ENCODE assay signal across 12 cellular contexts in genomic region chr19:54497747-54498450, GRCh38. TPM values are rescaled to one million over a fixed set of nuclear protein-coding genes. Genes with fewer than 3 reads are reported as not detected.
DNase-seq lines count a peak whose midpoint lies in the region; ATAC-seq, FAIRE-seq and TF ChIP-seq lines count a peak whose summit lies in the region.
"Not testable (repeated sequence)": the region's sequence is repeated elsewhere in the genome, so short reads cannot be mapped to it uniquely, and the experiment has no call there.
"Had no signal": no experiment of that assay in that cellular context is flagged by ENCODE, and none has a peak within 500 bp of the region (broad histone marks: within the 10 kb centered on the region; RNA-seq: fewer than 3 reads in every experiment).

No MANE protein-coding gene starts in this region.

- not testable (repeated sequence) for H3K36me3 ChIP-seq in CD8-positive, alpha-beta memory T cell (ENCODE audit: insufficient read depth, low read length); OCI-LY7 (ENCODE audit: insufficient read depth, low read length); GM12878 (ENCODE audit: control insufficient read depth in 2 of 2, insufficient read depth in 2 of 2, low read length in 1 of 2)

- RAD21 ChIA-PET in GM12878 (lab: Charles Lee; ENCODE audit: unreplicated experiment) = not testable (repeated sequence)

- 16% methylated on average over 8 of the region's 15 CpGs for WGBS in GM12878 (ENCODE audit: insufficient coverage, insufficient replicate concordance, low lambda C conversion rate, missing lambda C conversion rate)

- not testable (repeated sequence) for H2AFZ ChIP-seq in OCI-LY7 (ENCODE audit: low read length); GM12878 (ENCODE audit: control insufficient read depth, low read depth, low read length)

- H3K9me3 Mint-ChIP-seq in CD8-positive, alpha-beta memory T cell; activated T-helper 1 cell treated with anti-CD3 and anti-CD28 coated beads, Interleukin-12 subunit alpha, Interleukin-12 subunit beta, Interleukin-2, Interleukin-4 antibody, amounts not matched to agents 30 ng/mL and 10 ng/mL and 1 ng/mL, durations not matched to agents 14 hours and 24 hours and 36 hours; naive thymus-derived CD8-positive, alpha-beta T cell: not testable (repeated sequence)

- in situ Hi-C loops in GM12878 (cut with MboI) = not testable (repeated sequence)

- CTCF ChIA-PET in CD8-positive, alpha-beta memory T cell (lab: Charles Lee); OCI-LY7 (lab: Charles Lee; ENCODE audit: unreplicated experiment); GM12878 (lab: Yijun Ruan, JAX): not testable (repeated sequence)

- H3K9me3 ChIP-seq in CD8-positive, alpha-beta memory T cell (ENCODE audit: low read length); OCI-LY7 (ENCODE audit: low read length); GM12878 (replicated peaks; ENCODE audit: control insufficient read depth, insufficient read depth, low read length): not testable (repeated sequence)

- H3K4me1 ChIP-seq in CD8-positive, alpha-beta memory T cell (ENCODE audit: insufficient read depth, low read length); OCI-LY7 (ENCODE audit: insufficient read depth, low read length, poor library complexity, severe bottlenecking); GM12878 (ENCODE audit: control insufficient read depth, insufficient read depth, low read length): not testable (repeated sequence)

- not testable (repeated sequence) for H4K20me1 ChIP-seq in OCI-LY7 (ENCODE audit: insufficient read depth, low read length); GM12878 (ENCODE audit: control insufficient read depth, insufficient read depth)

- not testable (repeated sequence) for TF ChIP-seq CTCF in OCI-LY7 (conservative IDR thresholded peaks at IDR 0.05; ENCODE audit: low read length); GM12878 (IDR thresholded peaks at IDR 0.05 in 2 of 3, conservative IDR thresholded peaks at IDR 0.05 in 1 of 3; ENCODE audit: control insufficient read depth in 2 of 3, extremely low read depth in 1 of 3, insufficient read depth in 1 of 3, low read depth in 3 of 3, low read length in 3 of 3)

- not testable (repeated sequence) for BruUV-seq in OCI-LY7 (replicated peaks; lab: Mats Ljungman, UMichigan)
- BruUV-seq in GM12878 (replicated peaks; lab: Mats Ljungman, UMichigan) = TSS peak; percentile 98

- not testable (repeated sequence) for H3K27ac Mint-ChIP-seq in CD8-positive, alpha-beta memory T cell; activated T-helper 1 cell treated with anti-CD3 and anti-CD28 coated beads, Interleukin-12 subunit alpha, Interleukin-12 subunit beta, Interleukin-2, Interleukin-4 antibody, amounts not matched to agents 30 ng/mL and 10 ng/mL and 1 ng/mL, durations not matched to agents 14 hours and 24 hours and 36 hours
- peak overlapping the region in 2 of 10 donors; percentile 3 to 27 for H3K27ac Mint-ChIP-seq in naive thymus-derived CD8-positive, alpha-beta T cell

- intact Hi-C loops in OCI-LY7 (cut with micrococcal nuclease; ENCODE audit: unreplicated experiment); activated T-helper 1 cell treated with anti-CD3 and anti-CD28 coated beads, Interleukin-12 subunit alpha, Interleukin-12 subunit beta, Interleukin-2, Interleukin-4 antibody, amounts not matched to agents 30 ng/mL and 10 ng/mL and 1 ng/mL, durations not matched to agents 14 hours and 24 hours and 36 hours (cut with micrococcal nuclease); GM12878 (cut with micrococcal nuclease; ENCODE audit: unreplicated experiment): not testable (repeated sequence)

- TF ChIP-seq RAD21 in GM12878 (IDR thresholded peaks at IDR 0.05; ENCODE audit: insufficient read depth, low read depth, low read length) = not testable (repeated sequence)

- not testable (repeated sequence) for H3K79me2 ChIP-seq in OCI-LY7 (ENCODE audit: insufficient read depth, low read depth, low read length); GM12878 (ENCODE audit: control insufficient read depth, insufficient read depth, low read length)

- peak; percentile 86 for ATAC-seq in GM12878
- ATAC-seq in naive thymus-derived CD8-positive, alpha-beta T cell = peak; percentile 86 to 88

- peaks cover 12 to 60% of the 10 kb centered on the region in 2 donors for H3K27me3 Mint-ChIP-seq in CD8-positive, alpha-beta memory T cell
- H3K27me3 Mint-ChIP-seq in activated T-helper 1 cell treated with anti-CD3 and anti-CD28 coated beads, Interleukin-12 subunit alpha, Interleukin-12 subunit beta, Interleukin-2, Interleukin-4 antibody, amounts not matched to agents 30 ng/mL and 10 ng/mL and 1 ng/mL, durations not matched to agents 14 hours and 24 hours and 36 hours (ENCODE audit: insufficient read depth) = peaks cover 26% of the 10 kb centered on the region
- H3K27me3 Mint-ChIP-seq in naive thymus-derived CD8-positive, alpha-beta T cell = peaks cover 14 to 52% (median 34%) of the 10 kb centered on the region in 5 donors

- peak overlapping the region; percentile 22 for H3K4me3 ChIP-seq in CD8-positive, alpha-beta memory T cell (ENCODE audit: low read length)
- peak overlapping the region; percentile 38 for H3K4me3 ChIP-seq in Jurkat, Clone E6-1 (ENCODE audit: low read length)
- not testable (repeated sequence) for H3K4me3 ChIP-seq in OCI-LY7 (ENCODE audit: low read depth, low read length, poor library complexity, severe bottlenecking); GM12878

- H3K9me2 ChIP-seq in OCI-LY7 (ENCODE audit: insufficient read depth, low read length) = not testable (repeated sequence)

- not testable (repeated sequence) for TF ChIP-seq POLR2A in GM12878 (IDR thresholded peaks at IDR 0.05; ENCODE audit: low read depth, low read length)

- DNase-seq in CD8-positive, alpha-beta memory T cell = peak in 1 of 5 donors; percentile 7
- peak; percentile 60 for DNase-seq in Jurkat, Clone E6-1 (ENCODE audit: low read depth, low spot score)
- DNase-seq in OCI-LY7 (ENCODE audit: low spot score) = peak; percentile 9
- DNase-seq in activated CD4-positive, alpha-beta T cell treated with anti-CD3 and anti-CD28 coated beads for 48 hours = peak; percentile 15
- DNase-seq in activated T-helper 1 cell treated with anti-CD3 and anti-CD28 coated beads, Interleukin-12 subunit alpha, Interleukin-12 subunit beta, Interleukin-2, Interleukin-4 antibody, amounts not matched to agents 30 ng/mL and 10 ng/mL and 1 ng/mL, durations not matched to agents 14 hours and 24 hours and 36 hours (ENCODE audit: low spot score); GM12878 (ENCODE audit: low read depth, low spot score); naive thymus-derived CD8-positive, alpha-beta T cell: not testable (repeated sequence)

- peak overlapping the region in 6 of 7 donors; percentile 4 to 80 (median 48) for H3K4me3 Mint-ChIP-seq in CD8-positive, alpha-beta memory T cell
- peak overlapping the region; percentile 39 for H3K4me3 Mint-ChIP-seq in activated T-helper 1 cell treated with anti-CD3 and anti-CD28 coated beads, Interleukin-12 subunit alpha, Interleukin-12 subunit beta, Interleukin-2, Interleukin-4 antibody, amounts not matched to agents 30 ng/mL and 10 ng/mL and 1 ng/mL, durations not matched to agents 14 hours and 24 hours and 36 hours
- H3K4me3 Mint-ChIP-seq in naive thymus-derived CD8-positive, alpha-beta T cell = peak overlapping the region in 7 of 10 donors; percentile 19 to 61 (median 51)

- not testable (repeated sequence) for H3K27me3 ChIP-seq in CD8-positive, alpha-beta memory T cell (ENCODE audit: insufficient read depth, low read length, poor library complexity, severe bottlenecking); GM12878 (replicated peaks in 1 of 2; ENCODE audit: control insufficient read depth in 2 of 2, insufficient read depth in 2 of 2, low read length in 1 of 2)

- TF ChIP-seq EP300 in GM12878 (IDR thresholded peaks at IDR 0.05; ENCODE audit: borderline replicate concordance in 1 of 2, control insufficient read depth in 1 of 2, low read depth in 2 of 2, low read length in 2 of 2) = not testable (repeated sequence)

- not testable (repeated sequence) for H3K27ac ChIP-seq in CD8-positive, alpha-beta memory T cell (ENCODE audit: low read depth, low read length); OCI-LY7 (ENCODE audit: low read depth, low read length, poor library complexity, severe bottlenecking); GM12878 (ENCODE audit: control insufficient read depth, insufficient read depth)

- not testable (repeated sequence) for H3K9ac ChIP-seq in GM12878 (ENCODE audit: control insufficient read depth, insufficient read depth, low read length)

- not testable (repeated sequence) for H3K36me3 Mint-ChIP-seq in CD8-positive, alpha-beta memory T cell; activated T-helper 1 cell treated with anti-CD3 and anti-CD28 coated beads, Interleukin-12 subunit alpha, Interleukin-12 subunit beta, Interleukin-2, Interleukin-4 antibody, amounts not matched to agents 30 ng/mL and 10 ng/mL and 1 ng/mL, durations not matched to agents 14 hours and 24 hours and 36 hours (ENCODE audit: low read depth); naive thymus-derived CD8-positive, alpha-beta T cell

- FAIRE-seq in GM12878 (lab: Jason Lieb, UNC) = peak; percentile 73

- SMC1A ChIA-PET in GM12878 (lab: Charles Lee; ENCODE audit: uncharacterized antibody, unreplicated experiment) = not testable (repeated sequence)

- POLR2A ChIA-PET in CD8-positive, alpha-beta memory T cell (lab: Charles Lee); OCI-LY7 (lab: Charles Lee); GM12878 (lab: Charles Lee); naive thymus-derived CD8-positive, alpha-beta T cell (lab: Charles Lee): not testable (repeated sequence)

- peaks cover 22 to 25% (median 24%) of the 10 kb centered on the region in 3 donors for H3K4me1 Mint-ChIP-seq in CD8-positive, alpha-beta memory T cell
- H3K4me1 Mint-ChIP-seq in activated T-helper 1 cell treated with anti-CD3 and anti-CD28 coated beads, Interleukin-12 subunit alpha, Interleukin-12 subunit beta, Interleukin-2, Interleukin-4 antibody, amounts not matched to agents 30 ng/mL and 10 ng/mL and 1 ng/mL, durations not matched to agents 14 hours and 24 hours and 36 hours (ENCODE audit: low read depth) = peaks cover 26% of the 10 kb centered on the region
- peaks cover 6 to 18% (median 14%) of the 10 kb centered on the region in 4 donors for H3K4me1 Mint-ChIP-seq in naive thymus-derived CD8-positive, alpha-beta T cell

- H3K4me2 ChIP-seq in OCI-LY7 (ENCODE audit: low read length); GM12878 (ENCODE audit: control insufficient read depth, insufficient read depth): not testable (repeated sequence)

RNA-seq across cellular contexts. Expression of gene LAIR2, which starts 4.7 kb away (rescaled TPM):
- 1 to 10 TPM; 1.4 TPM for total RNA-seq in CD8-positive, alpha-beta memory T cell
- polyA plus RNA-seq in CD8-positive, alpha-beta memory T cell = 31.6 TPM
- not detected for polyA plus RNA-seq in Jurkat, Clone E6-1 (2012; ENCODE audit: insufficient read depth, insufficient read length)
- not detected in 2 replicates for total RNA-seq in OCI-LY7 (2014; rRNA removed; shearing (Covaris generic))
- total RNA-seq in OCI-LY7 (2022) (not detected in 2 replicates), GM12878 (2014; rRNA removed) (not detected in 2 replicates), GM12878 (2014; rRNA removed; fragmentation: Illumina TruSeq; extraction: Trizol) (not detected in 2 replicates), GM12878 (2021) (not detected in 2 replicates)
- total RNA-seq in activated T-helper 1 cell treated with anti-CD3 and anti-CD28 coated beads, Interleukin-12 subunit alpha, Interleukin-12 subunit beta, Interleukin-2, Interleukin-4 antibody, amounts not matched to agents 30 ng/mL and 10 ng/mL and 1 ng/mL, durations not matched to agents 14 hours and 24 hours and 36 hours = 45.7 and 49.1 TPM in 2 replicates
- total RNA-seq in GM12878 (2013; cell fraction: nucleolus; rRNA removed) = not detected in 2 replicates
- polyA plus RNA-seq in GM12878 (2011; ENCODE audit: low read depth) = not detected
- polyA plus RNA-seq in GM12878 (2011; rRNA removed) (0.26 TPM in 1 of 2 replicates, not detected in the other), GM12878 (2014; fragmentation: Illumina TruSeq; extraction: Trizol) (not detected in 2 replicates), GM12878 (2014; fragmentation: Nextera tagmentation; extraction: Ambion mirVana) (not detected), GM12878 (2014; rRNA removed) (not detected in 2 replicates), GM12878 (2016; fragmentation: Nextera tagmentation; extraction: Ambion mirVana) (not detected)
- polyA plus RNA-seq in GM12878 (2011; cell fraction: cytosol; rRNA removed) = 0.27 and 0.40 TPM in 2 replicates
- 0.54 TPM in 1 of 2 replicates, not detected in the other for polyA plus RNA-seq in GM12878 (2011; cell fraction: nucleus; rRNA removed)
- 0.18 TPM in 1 of 2 replicates, not detected in the other for polyA plus RNA-seq in GM12878 (2012)
- polyA minus RNA-seq in GM12878 (2011; rRNA and poly(A)+ RNA removed) = not detected in 2 replicates
- not detected in 2 replicates for polyA minus RNA-seq in GM12878 (2011; cell fraction: cytosol; rRNA and poly(A)+ RNA removed)
- polyA minus RNA-seq in GM12878 (2011; cell fraction: nucleus; rRNA and poly(A)+ RNA removed) = not detected in 2 replicates
- not detected for total RNA-seq in naive thymus-derived CD8-positive, alpha-beta T cell
- 10 to 100 TPM in 1 of 3 donors, 1 to 10 TPM in 1, not detected in 1; 1.8 to 17.2 TPM for polyA plus RNA-seq in naive thymus-derived CD8-positive, alpha-beta T cell
- total RNA-seq: GM23338, HT-29, M059J, PC-3 had no signal
- polyA plus RNA-seq: GM23338 had no signal

RNA-seq across cellular contexts. Expression of gene CDC42EP5, which starts 24.8 kb away (rescaled TPM):
- 1 to 10 TPM in 1 of 2 experiments, under 1 TPM in 1; 0.44 to 1.1 TPM for total RNA-seq in CD8-positive, alpha-beta memory T cell
- polyA plus RNA-seq in CD8-positive, alpha-beta memory T cell = not detected
- polyA plus RNA-seq in Jurkat, Clone E6-1 (2012; ENCODE audit: insufficient read depth, insufficient read length) = not detected
- total RNA-seq in OCI-LY7 (2014; rRNA removed; shearing (Covaris generic)) = not detected in 2 replicates
- total RNA-seq in OCI-LY7 (2022) (not detected in 2 replicates), GM12878 (2014; rRNA removed) (1.3 and 1.8 TPM in 2 replicates), GM12878 (2014; rRNA removed; fragmentation: Illumina TruSeq; extraction: Trizol) (1.2 TPM in 1 of 2 replicates, not detected in the other), GM12878 (2021) (1.4 and 1.5 TPM in 2 replicates)
- not detected in 2 replicates for total RNA-seq in activated T-helper 1 cell treated with anti-CD3 and anti-CD28 coated beads, Interleukin-12 subunit alpha, Interleukin-12 subunit beta, Interleukin-2, Interleukin-4 antibody, amounts not matched to agents 30 ng/mL and 10 ng/mL and 1 ng/mL, durations not matched to agents 14 hours and 24 hours and 36 hours
- total RNA-seq in GM12878 (2013; cell fraction: nucleolus; rRNA removed) = 3.9 and 7.3 TPM in 2 replicates
- polyA plus RNA-seq in GM12878 (2011; ENCODE audit: low read depth) = not detected
- polyA plus RNA-seq in GM12878 (2011; rRNA removed) (0.40 and 0.42 TPM in 2 replicates), GM12878 (2014; fragmentation: Illumina TruSeq; extraction: Trizol) (not detected in 2 replicates), GM12878 (2014; fragmentation: Nextera tagmentation; extraction: Ambion mirVana) (not detected), GM12878 (2014; rRNA removed) (1.1 and 1.4 TPM in 2 replicates), GM12878 (2016; fragmentation: Nextera tagmentation; extraction: Ambion mirVana) (not detected)
- 0.81 and 1.2 TPM in 2 replicates for polyA plus RNA-seq in GM12878 (2011; cell fraction: cytosol; rRNA removed)
- polyA plus RNA-seq in GM12878 (2011; cell fraction: nucleus; rRNA removed) = 0.23 and 0.99 TPM in 2 replicates
- polyA plus RNA-seq in GM12878 (2012) = 0.49 and 0.79 TPM in 2 replicates
- polyA minus RNA-seq in GM12878 (2011; rRNA and poly(A)+ RNA removed) = not detected in 2 replicates
- not detected in 2 replicates for polyA minus RNA-seq in GM12878 (2011; cell fraction: cytosol; rRNA and poly(A)+ RNA removed)
- not detected in 2 replicates for polyA minus RNA-seq in GM12878 (2011; cell fraction: nucleus; rRNA and poly(A)+ RNA removed)
- not detected for total RNA-seq in naive thymus-derived CD8-positive, alpha-beta T cell
- polyA plus RNA-seq in naive thymus-derived CD8-positive, alpha-beta T cell = not detected
- polyA plus RNA-seq: IgD-negative memory B cell had no signal

RNA-seq across cellular contexts. Expression of gene LENG9, which starts 34.3 kb away (rescaled TPM):
- total RNA-seq in CD8-positive, alpha-beta memory T cell = 1 to 10 TPM; 3.8 to 4.4 TPM
- polyA plus RNA-seq in CD8-positive, alpha-beta memory T cell = 0.23 TPM
- 2.4 TPM for polyA plus RNA-seq in Jurkat, Clone E6-1 (2012; ENCODE audit: insufficient read depth, insufficient read length)
- total RNA-seq in OCI-LY7 (2014; rRNA removed; shearing (Covaris generic)) = 4.1 and 6.0 TPM in 2 replicates
- total RNA-seq in OCI-LY7 (2022) = 1.8 and 3.6 TPM in 2 replicates
- total RNA-seq in activated T-helper 1 cell treated with anti-CD3 and anti-CD28 coated beads, Interleukin-12 subunit alpha, Interleukin-12 subunit beta, Interleukin-2, Interleukin-4 antibody, amounts not matched to agents 30 ng/mL and 10 ng/mL and 1 ng/mL, durations not matched to agents 14 hours and 24 hours and 36 hours = 8.4 and 11.5 TPM in 2 replicates
- total RNA-seq in GM12878 (2013; cell fraction: nucleolus; rRNA removed) = 3.4 and 4.5 TPM in 2 replicates
- 2.9 and 4.0 TPM in 2 replicates for total RNA-seq in GM12878 (2014; rRNA removed)
- total RNA-seq in GM12878 (2014; rRNA removed; fragmentation: Illumina TruSeq; extraction: Trizol) = 0.76 and 0.78 TPM in 2 replicates
- total RNA-seq in GM12878 (2021) = 2.5 and 3.5 TPM in 2 replicates
- polyA plus RNA-seq in GM12878 (2011; ENCODE audit: low read depth) = 0.26 TPM
- polyA plus RNA-seq in GM12878 (2011; rRNA removed) = 0.09 and 0.20 TPM in 2 replicates
- polyA plus RNA-seq in GM12878 (2011; cell fraction: cytosol; rRNA removed) = 0.27 and 0.55 TPM in 2 replicates
- polyA plus RNA-seq in GM12878 (2011; cell fraction: nucleus; rRNA removed) = 0.67 and 0.78 TPM in 2 replicates
- polyA plus RNA-seq in GM12878 (2012) = 1.1 and 1.8 TPM in 2 replicates
- polyA plus RNA-seq in GM12878 (2014; fragmentation: Illumina TruSeq; extraction: Trizol) = 0.11 and 0.46 TPM in 2 replicates
- 1 to 10 TPM in 1 of 2 experiments, under 1 TPM in 1; 0.18 to 1.7 TPM for polyA plus RNA-seq in GM12878 (2014; fragmentation: Nextera tagmentation; extraction: Ambion mirVana)
- 2.1 and 2.7 TPM in 2 replicates for polyA plus RNA-seq in GM12878 (2014; rRNA removed)
- polyA plus RNA-seq in GM12878 (2016; fragmentation: Nextera tagmentation; extraction: Ambion mirVana) = under 1 TPM in 1 of 2 experiments, not detected in 1; 0.09 TPM
- 0.22 and 1.8 TPM in 2 replicates for polyA minus RNA-seq in GM12878 (2011; rRNA and poly(A)+ RNA removed)
- polyA minus RNA-seq in GM12878 (2011; cell fraction: cytosol; rRNA and poly(A)+ RNA removed) = 1.2 and 1.7 TPM in 2 replicates
- 2.8 and 3.3 TPM in 2 replicates for polyA minus RNA-seq in GM12878 (2011; cell fraction: nucleus; rRNA and poly(A)+ RNA removed)
- total RNA-seq in naive thymus-derived CD8-positive, alpha-beta T cell = 1 to 10 TPM; 5.2 to 5.8 TPM
- polyA plus RNA-seq in naive thymus-derived CD8-positive, alpha-beta T cell = under 1 TPM in 2 of 3 donors, not detected in 1; 0.22 to 0.36 TPM
- polyA plus RNA-seq: IgD-negative memory B cell had no signal

RNA-seq across cellular contexts. Expression of gene LENG8, which starts 48.9 kb away (rescaled TPM):
- 100 to 1,000 TPM; 132 to 144 TPM for total RNA-seq in CD8-positive, alpha-beta memory T cell
- polyA plus RNA-seq in CD8-positive, alpha-beta memory T cell = 8.0 TPM
- 78.5 TPM for polyA plus RNA-seq in Jurkat, Clone E6-1 (2012; ENCODE audit: insufficient read depth, insufficient read length)
- 55.7 and 63.2 TPM in 2 replicates for total RNA-seq in OCI-LY7 (2014; rRNA removed; shearing (Covaris generic))
- total RNA-seq in OCI-LY7 (2022) = 137 and 170 TPM in 2 replicates
- total RNA-seq in activated T-helper 1 cell treated with anti-CD3 and anti-CD28 coated beads, Interleukin-12 subunit alpha, Interleukin-12 subunit beta, Interleukin-2, Interleukin-4 antibody, amounts not matched to agents 30 ng/mL and 10 ng/mL and 1 ng/mL, durations not matched to agents 14 hours and 24 hours and 36 hours = 192 and 193 TPM in 2 replicates
- total RNA-seq in GM12878 (2013; cell fraction: nucleolus; rRNA removed) = 745 and 840 TPM in 2 replicates
- total RNA-seq in GM12878 (2014; rRNA removed) = 21.7 and 26.3 TPM in 2 replicates
- total RNA-seq in GM12878 (2014; rRNA removed; fragmentation: Illumina TruSeq; extraction: Trizol) = 11.3 and 11.5 TPM in 2 replicates
- total RNA-seq in GM12878 (2021) = 119 and 145 TPM in 2 replicates
- 107 TPM for polyA plus RNA-seq in GM12878 (2011; ENCODE audit: low read depth)
- 16.2 and 36.4 TPM in 2 replicates for polyA plus RNA-seq in GM12878 (2011; rRNA removed)
- 67.6 and 93.3 TPM in 2 replicates for polyA plus RNA-seq in GM12878 (2011; cell fraction: cytosol; rRNA removed)
- polyA plus RNA-seq in GM12878 (2011; cell fraction: nucleus; rRNA removed) = 848 and 1,111 TPM in 2 replicates
- 140 and 142 TPM in 2 replicates for polyA plus RNA-seq in GM12878 (2012)
- polyA plus RNA-seq in GM12878 (2014; fragmentation: Illumina TruSeq; extraction: Trizol) = 14.8 and 32.4 TPM in 2 replicates
- polyA plus RNA-seq in GM12878 (2014; fragmentation: Nextera tagmentation; extraction: Ambion mirVana) = 1 to 10 TPM; 2.3 to 2.5 TPM
- 143 and 168 TPM in 2 replicates for polyA plus RNA-seq in GM12878 (2014; rRNA removed)
- 10 to 100 TPM; 46.0 to 51.4 TPM for polyA plus RNA-seq in GM12878 (2016; fragmentation: Nextera tagmentation; extraction: Ambion mirVana)
- 30.6 and 63.8 TPM in 2 replicates for polyA minus RNA-seq in GM12878 (2011; rRNA and poly(A)+ RNA removed)
- polyA minus RNA-seq in GM12878 (2011; cell fraction: cytosol; rRNA and poly(A)+ RNA removed) = 25.0 and 27.4 TPM in 2 replicates
- 96.6 and 120 TPM in 2 replicates for polyA minus RNA-seq in GM12878 (2011; cell fraction: nucleus; rRNA and poly(A)+ RNA removed)
- 100 to 1,000 TPM; 610 to 639 TPM for total RNA-seq in naive thymus-derived CD8-positive, alpha-beta T cell
- polyA plus RNA-seq in naive thymus-derived CD8-positive, alpha-beta T cell = 1 to 10 TPM; 4.5 to 8.6 (median 6.5) TPM

Comparison
In these comparisons a context has a peak if more than half of its experiments do, and no peak if none do; other contexts are left out.
1. RNA of gene LAIR2, which starts 4.7 kb away (total RNA-seq): 45.7 to 49.1 TPM in activated T-helper 1 cell treated with anti-CD3 and anti-CD28 coated beads, Interleukin-12 subunit alpha, Interleukin-12 subunit beta, Interleukin-2, Interleukin-4 antibody, amounts not matched to agents 30 ng/mL and 10 ng/mL and 1 ng/mL, durations not matched to agents 14 hours and 24 hours and 36 hours; 1.4 TPM in CD8-positive, alpha-beta memory T cell, not detected in GM12878, not detected in OCI-LY7 and not detected in naive thymus-derived CD8-positive, alpha-beta T cell; every median in the first group is over 10 times any median in the second.
2. Peak in every context shown above with its lines, with median percentiles within 50 percentile points of each other: H3K4me3 Mint-ChIP-seq.